In genomic region chr19:58513213-58513693, GRCh38 we compare ENCODE assay signal across 9 cellular contexts. TPM values are rescaled to one million over a fixed set of nuclear protein-coding genes. Genes with fewer than 3 reads are reported as not detected.
DNase-seq lines count a peak whose midpoint lies in the region; ATAC-seq and TF ChIP-seq lines count a peak whose summit lies in the region.
"Had no signal": no experiment of that assay in that cellular context is flagged by ENCODE, and none has a peak within 500 bp of the region (broad histone marks: within the 10 kb centered on the region; RNA-seq: fewer than 3 reads in every experiment).

No MANE protein-coding gene starts in this region.

- H4K20me1 ChIP-seq in GM23338 (replicated peaks; ENCODE audit: insufficient read depth): no peaks in the 10 kb centered on the region

- H3K27ac ChIP-seq in A673 (ENCODE audit: low read depth, low read length, poor library complexity, severe bottlenecking): peak overlapping the region; percentile 77
- 0 out of 2 replicates have a peak overlapping the region, but pooled peaks have one; percentile 32 for H3K27ac ChIP-seq in GM23338 (ENCODE audit: low read depth)

- intact Hi-C loops in A673 (cut with micrococcal nuclease; ENCODE audit: unreplicated experiment) (no loop called here), natural killer cell (cut with micrococcal nuclease) (no loop called here)

- peaks cover 19% of the 10 kb centered on the region for H3K4me1 ChIP-seq in A673 (ENCODE audit: insufficient read depth, low read length, poor library complexity, severe bottlenecking)
- peaks cover 19% of the 10 kb centered on the region for H3K4me1 ChIP-seq in GM23338 (ENCODE audit: insufficient read depth)

- POLR2A ChIA-PET in A673 (lab: Charles Lee; ENCODE audit: low non-redundant PET): no interaction called here

- peaks cover 6% of the 10 kb centered on the region; the same call in 1 of the 2 replicates for H3K79me2 ChIP-seq in GM23338 (replicated peaks; ENCODE audit: insufficient read depth)

- DNase-seq in A673 (ENCODE audit: low spot score) (no peak), GM23338 (ENCODE audit: low spot score) (no peak), natural killer cell (no peak), amniotic stem cell (lab: John Stamatoyannopoulos, UW) (no peak), NCI-H2107 treated with DMSO at 0.1 percent for 48 hours (lab: John Stamatoyannopoulos, UW; ENCODE audit: unreplicated experiment) (no peak), nephron progenitor cell (no peak), NCI-H226 (no peak)

- peak overlapping the region; percentile 77 for H3K4me2 ChIP-seq in GM23338

- H3K9me3 Mint-ChIP-seq in GM23338 (no peaks in the 10 kb centered on the region; the same call in 1 of the 3 replicates), brain (peaks cover 0 to 3% (median 0%) of the 10 kb centered on the region in 5 experiments), natural killer cell (no peaks in the 10 kb centered on the region), nephron progenitor cell (peaks cover 3% of the 10 kb centered on the region)

- no peaks in the 10 kb centered on the region for H3K9me3 ChIP-seq in A673 (ENCODE audit: low read depth, low read length, poor library complexity, severe bottlenecking)
- H3K9me3 ChIP-seq: mucosa of descending colon had no signal

- H3K27me3 Mint-ChIP-seq in GM23338 (ENCODE audit: insufficient read depth, low read depth, poor library complexity): peaks cover 26% of the 10 kb centered on the region
- H3K27me3 Mint-ChIP-seq in brain: no peaks in the 10 kb centered on the region
- no peaks in the 10 kb centered on the region for H3K27me3 Mint-ChIP-seq in natural killer cell (ENCODE audit: low read depth in 2 of 2)
- H3K27me3 Mint-ChIP-seq in nephron progenitor cell (ENCODE audit: low read depth, poor library complexity): peaks cover 6% of the 10 kb centered on the region

- no TSS peak for BruUV-seq in A673 (replicated peaks; lab: Mats Ljungman, UMichigan)

- H3K27me3 ChIP-seq in A673 (replicated peaks; ENCODE audit: insufficient read depth, low read depth, low read length, poor library complexity) (no peaks in the 10 kb centered on the region), GM23338 (ENCODE audit: insufficient read depth) (no peaks in the 10 kb centered on the region)

- H3K36me3 ChIP-seq in A673 (ENCODE audit: insufficient read depth, low read length, poor library complexity, severe bottlenecking): peaks cover 11% of the 10 kb centered on the region
- H3K36me3 ChIP-seq in GM23338 (ENCODE audit: insufficient read depth): no peaks in the 10 kb centered on the region

- 0 out of 2 replicates have a peak overlapping the region, but pooled peaks have one; percentile 32 for H2AFZ ChIP-seq in GM23338

- no peaks in the 10 kb centered on the region for H3K9me2 ChIP-seq in GM23338 (ENCODE audit: insufficient read depth)

- peaks cover 17% of the 10 kb centered on the region for H3K36me3 Mint-ChIP-seq in GM23338 (ENCODE audit: low read depth)
- peaks cover 12% of the 10 kb centered on the region for H3K36me3 Mint-ChIP-seq in brain
- H3K36me3 Mint-ChIP-seq in natural killer cell: no peaks in the 10 kb centered on the region
- peaks cover 13% of the 10 kb centered on the region for H3K36me3 Mint-ChIP-seq in nephron progenitor cell (ENCODE audit: low read depth)

- CTCF ChIA-PET in A673 (lab: Charles Lee): interaction anchor here (0.7 kb wide), 1 partner anchor 45 kb away, joined by 3 read pairs; no protein-coding TSS in a partner anchor

- H3K4me1 Mint-ChIP-seq in GM23338 (peaks cover 22% of the 10 kb centered on the region), brain (peaks cover 38% of the 10 kb centered on the region), natural killer cell (peaks cover 3 to 34% of the 10 kb centered on the region in 2 donors), nephron progenitor cell (peaks cover 43% of the 10 kb centered on the region)

- H3F3A ChIP-seq in GM23338 (replicated peaks; ENCODE audit: low read depth): peaks cover 6% of the 10 kb centered on the region; the same call in 1 of the 2 replicates

- no peak overlapping the region for H3K27ac Mint-ChIP-seq in GM23338
- H3K27ac Mint-ChIP-seq in brain: peak overlapping the region in 3 of 5 experiments; percentile 28 to 68 (median 56)
- peak overlapping the region; percentile 76 to 85 for H3K27ac Mint-ChIP-seq in natural killer cell
- H3K27ac Mint-ChIP-seq in nephron progenitor cell: no peak overlapping the region

- H3K4me3 Mint-ChIP-seq in GM23338 (no peak overlapping the region; the same call in 2 of the 3 replicates), brain (no peak overlapping the region), natural killer cell (peak overlapping the region; percentile 76), nephron progenitor cell (no peak overlapping the region)

- no peak overlapping the region for H3K4me3 ChIP-seq in A673 (ENCODE audit: low read depth, low read length, poor library complexity, severe bottlenecking)
- H3K4me3 ChIP-seq in GM23338: peak overlapping the region; percentile 64; the same call in 1 of the 2 replicates
- H3K4me3 ChIP-seq: mucosa of descending colon had no signal

- ATAC-seq in GM23338 (peak; percentile 2; the same call in 2 of the 3 replicates), natural killer cell (no peak)

- no peak for TF ChIP-seq CTCF in A673 (conservative IDR thresholded peaks at IDR 0.05; ENCODE audit: low read depth, low read length)
- no peak for TF ChIP-seq CTCF in GM23338 (conservative IDR thresholded peaks at IDR 0.05; ENCODE audit: low read depth in 2 of 2)
- TF ChIP-seq CTCF in brain (conservative IDR thresholded peaks at IDR 0.05): no peak
- TF ChIP-seq CTCF in natural killer cell (IDR thresholded peaks at IDR 0.05): no peak
- no peak for TF ChIP-seq CTCF in nephron progenitor cell (IDR thresholded peaks at IDR 0.05)

TF ChIP-seq in GM23338, 12 proteins besides CTCF, POLR2A, EP300 and RAD21 (continues in another document):
- no peak for TF ChIP-seq STAT1 (IDR thresholded peaks at IDR 0.05; ENCODE audit: unreplicated experiment)
- no peak for TF ChIP-seq CREB1 (CRISPR knock-in tag; IDR thresholded peaks at IDR 0.05; ENCODE audit: low read depth)
- no peak for TF ChIP-seq POLR2AphosphoS5 (IDR thresholded peaks at IDR 0.05; ENCODE audit: low read depth)
- no peak for TF ChIP-seq ZNF331 (CRISPR knock-in tag; IDR thresholded peaks at IDR 0.05; ENCODE audit: low read depth)
- TF ChIP-seq NANOG (IDR thresholded peaks at IDR 0.05; ENCODE audit: borderline replicate concordance): no peak
- TF ChIP-seq EZH2phosphoT487 (IDR thresholded peaks at IDR 0.05; ENCODE audit: unreplicated experiment): no peak
- TF ChIP-seq ETS1 (IDR thresholded peaks at IDR 0.05): no peak
- TF ChIP-seq JUNB (IDR thresholded peaks at IDR 0.05; ENCODE audit: unreplicated experiment): no peak
- no peak for TF ChIP-seq ZNF114 (CRISPR knock-in tag; IDR thresholded peaks at IDR 0.05)
- TF ChIP-seq EZH2 (IDR thresholded peaks at IDR 0.05; ENCODE audit: low read depth, unreplicated experiment): no peak

RNA-seq across cellular contexts. Expression of gene SLC27A5, which starts 1.5 kb away (rescaled TPM):
- total RNA-seq in A673 (2021) (24.1 and 24.9 TPM in 2 replicates), natural killer cell (1 to 10 TPM; 4.6 to 7.0 (median 4.7) TPM)
- total RNA-seq in GM23338 (2014; rRNA removed; shearing (Covaris generic)): 13.4 and 16.2 TPM in 2 replicates
- polyA plus RNA-seq in GM23338 (2016; fragmentation: Nextera tagmentation; extraction: Ambion mirVana) (35.5 and 37.7 TPM in 2 replicates), brain (ENCODE audit: insufficient read depth, low read depth, low replicate concordance) (30.5 TPM)

RNA-seq across cellular contexts. Expression of gene ZBTB45, which starts 6.4 kb away (rescaled TPM):
- total RNA-seq in A673 (2021) (24.3 and 25.0 TPM in 2 replicates), natural killer cell (10 to 100 TPM in 1 of 3 donors, 1 to 10 TPM in 2; 9.6 to 12.6 (median 9.8) TPM)
- total RNA-seq in GM23338 (2014; rRNA removed; shearing (Covaris generic)): 9.0 and 10.4 TPM in 2 replicates
- polyA plus RNA-seq in GM23338 (2016; fragmentation: Nextera tagmentation; extraction: Ambion mirVana) (8.5 and 9.5 TPM in 2 replicates), brain (ENCODE audit: insufficient read depth, low read depth, low replicate concordance) (16.1 TPM)

RNA-seq across cellular contexts. Expression of gene TRIM28, which starts 30.6 kb away (rescaled TPM):
- total RNA-seq in A673 (2021): 985 and 1,038 TPM in 2 replicates
- total RNA-seq in GM23338 (2014; rRNA removed; shearing (Covaris generic)): 1,208 and 1,430 TPM in 2 replicates
- polyA plus RNA-seq in GM23338 (2016; fragmentation: Nextera tagmentation; extraction: Ambion mirVana): 920 and 1,022 TPM in 2 replicates
- polyA plus RNA-seq in brain (ENCODE audit: insufficient read depth, low read depth, low replicate concordance): 698 TPM
- total RNA-seq in natural killer cell: 100 to 1,000 TPM; 330 to 451 (median 408) TPM

RNA-seq across cellular contexts. Expression of gene ZNF446, which starts 37.1 kb away (rescaled TPM):
- total RNA-seq in A673 (2021) (7.7 and 11.8 TPM in 2 replicates), natural killer cell (10 to 100 TPM; 11.9 to 14.5 (median 13.5) TPM)
- 5.6 and 5.9 TPM in 2 replicates for total RNA-seq in GM23338 (2014; rRNA removed; shearing (Covaris generic))
- polyA plus RNA-seq in GM23338 (2016; fragmentation: Nextera tagmentation; extraction: Ambion mirVana) (2.1 and 2.4 TPM in 2 replicates), brain (ENCODE audit: insufficient read depth, low read depth, low replicate concordance) (13.5 TPM)

RNA-seq across cellular contexts. Expression of gene CHMP2A, which starts 41.7 kb away (rescaled TPM):
- total RNA-seq in A673 (2021) (57.6 and 69.8 TPM in 2 replicates), natural killer cell (10 to 100 TPM; 82.7 to 95.7 (median 94.7) TPM)
- 78.6 and 92.2 TPM in 2 replicates for total RNA-seq in GM23338 (2014; rRNA removed; shearing (Covaris generic))
- polyA plus RNA-seq in GM23338 (2016; fragmentation: Nextera tagmentation; extraction: Ambion mirVana) (143 and 145 TPM in 2 replicates), brain (ENCODE audit: insufficient read depth, low read depth, low replicate concordance) (216 TPM)

Comparison
In these comparisons a context has a peak if more than half of its experiments do, and no peak if none do; other contexts are left out.
1. H3K27ac Mint-ChIP-seq: peak in brain (3 of 5) and natural killer cell (2 of 2); none in GM23338 (single experiment) and nephron progenitor cell (single experiment).